ENCODE assay signal across 8 cellular contexts in genomic region chr5:88680253-88681132, GRCh38.
DNase-seq lines count a peak whose midpoint lies in the region; ATAC-seq lines count a peak whose summit lies in the region.

No MANE protein-coding gene starts in this region.

- H3K36me3 ChIP-seq in mesendoderm (ENCODE audit: control insufficient read depth, insufficient read depth, low read length): no peaks in the 10 kb centered on the region

- WGBS in mesendoderm (ENCODE audit: extremely low coverage, insufficient coverage, low lambda C conversion rate): no CpG with 5 or more reads among the region's 61 CpGs

- in situ Hi-C loops in ACHN (cut with HindIII; ENCODE audit: low pct_ligation_motif_present, low pct_unique_long_range_greater_than_20kb, low sequenced_read_pairs): no loop called here

- no peaks in the 10 kb centered on the region for H3K79me1 ChIP-seq in mesendoderm (ENCODE audit: low read length)

- peaks cover 12% of the 10 kb centered on the region for H3K4me1 Mint-ChIP-seq in activated CD4-positive, alpha-beta memory T cell treated with anti-CD3 and anti-CD28 coated beads for 36 hours (ENCODE audit: low read depth)

- H3K4me3 Mint-ChIP-seq in activated CD4-positive, alpha-beta memory T cell treated with anti-CD3 and anti-CD28 coated beads for 36 hours: no peak overlapping the region

- no peak overlapping the region for H3K4ac ChIP-seq in mesendoderm (ENCODE audit: low read depth, low read length)

- peak; percentile 60 for ATAC-seq in GM18520 (IDR thresholded peaks at IDR 0.05; ENCODE audit: unreplicated experiment)
- ATAC-seq in HG03045 (IDR thresholded peaks at IDR 0.05; ENCODE audit: unreplicated experiment): peak; percentile 83

- no peak overlapping the region for H4K5ac ChIP-seq in mesendoderm (ENCODE audit: low read length)

- H2BK15ac ChIP-seq in mesendoderm (replicated peaks; ENCODE audit: low read depth): no peak overlapping the region

- CTCF ChIA-PET in activated CD4-positive, alpha-beta memory T cell treated with anti-CD3 and anti-CD28 coated beads for 36 hours (lab: Charles Lee): interaction anchor here (0.7 to 4.2 kb wide), 11 partner anchors 8 to 913 kb away, joined by 3 to 55 read pairs (median 3); no protein-coding TSS in a partner anchor

- H3K23ac ChIP-seq in mesendoderm (ENCODE audit: low read length): no peak overlapping the region

- no peak overlapping the region for H3K9ac ChIP-seq in mesendoderm (ENCODE audit: low read length)

- H3K56ac ChIP-seq in mesendoderm (ENCODE audit: low read length): no peak overlapping the region

- no peak overlapping the region for H3K27ac Mint-ChIP-seq in activated CD4-positive, alpha-beta memory T cell treated with anti-CD3 and anti-CD28 coated beads for 36 hours

- peak overlapping the region; percentile 4 for H3K4me2 ChIP-seq in mesendoderm (ENCODE audit: low read length)

- H4K8ac ChIP-seq in mesendoderm (ENCODE audit: low read depth, low read length): no peak overlapping the region

- no peak overlapping the region for H3K18ac ChIP-seq in mesendoderm (ENCODE audit: low read length)

- DNase-seq in ACHN: peak; percentile 70
- peak; percentile 39 to 87 for DNase-seq in NCI-H446 (lab: John Stamatoyannopoulos, UW)
- DNase-seq in activated CD4-positive, alpha-beta memory T cell treated with anti-CD3 and anti-CD28 coated beads for 36 hours: peak; percentile 80
- peak; percentile 91 for DNase-seq in ecto neural progenitor cell (ENCODE audit: low spot score)
- DNase-seq in mesendoderm: peak; percentile 68
- peak; percentile 83 for DNase-seq in stimulated activated CD8-positive, alpha-beta memory T cell treated with anti-CD3 and anti-CD28 coated beads, Interleukin-15, amount 100 ng/mL, for 24 hours (ENCODE audit: low read depth)

- no peaks in the 10 kb centered on the region for H3K9me3 Mint-ChIP-seq in activated CD4-positive, alpha-beta memory T cell treated with anti-CD3 and anti-CD28 coated beads for 36 hours

- H3K27me3 ChIP-seq in mesendoderm (ENCODE audit: insufficient read depth, low read length, poor library complexity): peaks cover 65% of the 10 kb centered on the region

- intact Hi-C loops in activated CD4-positive, alpha-beta memory T cell treated with anti-CD3 and anti-CD28 coated beads for 36 hours (cut with micrococcal nuclease): loop anchor here (1.0 kb wide), 2 partner anchors 539 to 899 kb away; no protein-coding TSS in a partner anchor

- no peak overlapping the region for H2BK5ac ChIP-seq in mesendoderm (ENCODE audit: low read length)

- peaks cover 2% of the 10 kb centered on the region for H3K36me3 Mint-ChIP-seq in activated CD4-positive, alpha-beta memory T cell treated with anti-CD3 and anti-CD28 coated beads for 36 hours

- no peak overlapping the region for H2AK5ac ChIP-seq in mesendoderm (ENCODE audit: low read length)

- H2BK120ac ChIP-seq in mesendoderm (ENCODE audit: low read depth, low read length): no peak overlapping the region

- no peak overlapping the region for H3K4me3 ChIP-seq in mesendoderm (ENCODE audit: low read length)

- no peaks in the 10 kb centered on the region for H3K4me1 ChIP-seq in mesendoderm (ENCODE audit: control insufficient read depth, low read depth, low read length)

- peaks cover 69% of the 10 kb centered on the region for H3K27me3 Mint-ChIP-seq in activated CD4-positive, alpha-beta memory T cell treated with anti-CD3 and anti-CD28 coated beads for 36 hours

- POLR2A ChIA-PET in activated CD4-positive, alpha-beta memory T cell treated with anti-CD3 and anti-CD28 coated beads for 36 hours (lab: Charles Lee): no interaction called here

- H3K27ac ChIP-seq in mesendoderm (ENCODE audit: low read depth, low read length): no peak overlapping the region

- H3K79me2 ChIP-seq in mesendoderm (ENCODE audit: control insufficient read depth, insufficient read depth, low read length): no peaks in the 10 kb centered on the region
